ENCODE assay signal across 12 cellular contexts in genomic region chr19:55007537-55007936, GRCh38. TPM values are rescaled to one million over a fixed set of nuclear protein-coding genes. Genes with fewer than 3 reads are reported as not detected.
DNase-seq lines count a peak whose midpoint lies in the region; ATAC-seq and TF ChIP-seq lines count a peak whose summit lies in the region.
"Not testable (repeated sequence)": the region's sequence is repeated elsewhere in the genome, so short reads cannot be mapped to it uniquely, and the experiment has no call there.
"Had no signal": no experiment of that assay in that cellular context is flagged by ENCODE, and none has a peak within 500 bp of the region (broad histone marks: within the 10 kb centered on the region; RNA-seq: fewer than 3 reads in every experiment).

No MANE protein-coding gene starts in this region.

- H3K4me3 Mint-ChIP-seq in GM23338 = peak overlapping the region; percentile 54
- H3K4me3 Mint-ChIP-seq in activated CD8-positive, alpha-beta T cell treated with anti-CD3 and anti-CD28 coated beads for 36 hours = peak overlapping the region; percentile 5
- H3K4me3 Mint-ChIP-seq in activated naive CD8-positive, alpha-beta T cell treated with anti-CD3 and anti-CD28 coated beads for 36 hours = peak overlapping the region; percentile 62
- peak overlapping the region; percentile 80 for H3K4me3 Mint-ChIP-seq in endothelial cell (ENCODE audit: unreplicated experiment)
- peak overlapping the region; percentile 91 for H3K4me3 Mint-ChIP-seq in mesothelial cell of epicardium
- H3K4me3 Mint-ChIP-seq in osteocyte (ENCODE audit: unreplicated experiment) = peak overlapping the region; percentile 82

- peaks cover 12% of the 10 kb centered on the region for H3K27me3 Mint-ChIP-seq in GM23338 (ENCODE audit: insufficient read depth, low read depth, poor library complexity)
- not testable (repeated sequence) for H3K27me3 Mint-ChIP-seq in activated CD8-positive, alpha-beta T cell treated with anti-CD3 and anti-CD28 coated beads for 36 hours; endothelial cell (ENCODE audit: unreplicated experiment); osteocyte (ENCODE audit: unreplicated experiment)
- H3K27me3 Mint-ChIP-seq in activated naive CD8-positive, alpha-beta T cell treated with anti-CD3 and anti-CD28 coated beads for 36 hours = peaks cover 21% of the 10 kb centered on the region
- H3K27me3 Mint-ChIP-seq in mesothelial cell of epicardium (ENCODE audit: low read depth) = peaks cover 78% of the 10 kb centered on the region

- H3K4me1 Mint-ChIP-seq in GM23338 = peaks cover 61% of the 10 kb centered on the region
- peaks cover 23% of the 10 kb centered on the region for H3K4me1 Mint-ChIP-seq in activated CD8-positive, alpha-beta T cell treated with anti-CD3 and anti-CD28 coated beads for 36 hours (ENCODE audit: low read depth)
- peaks cover 22% of the 10 kb centered on the region for H3K4me1 Mint-ChIP-seq in activated naive CD8-positive, alpha-beta T cell treated with anti-CD3 and anti-CD28 coated beads for 36 hours
- peaks cover 20% of the 10 kb centered on the region for H3K4me1 Mint-ChIP-seq in endothelial cell (ENCODE audit: unreplicated experiment)
- peaks cover 23% of the 10 kb centered on the region for H3K4me1 Mint-ChIP-seq in mesothelial cell of epicardium
- H3K4me1 Mint-ChIP-seq in osteocyte (ENCODE audit: unreplicated experiment) = peaks cover 13% of the 10 kb centered on the region

- H2AFZ ChIP-seq in GM23338; SK-N-SH (ENCODE audit: low read depth): not testable (repeated sequence)

- not testable (repeated sequence) for H3K36me3 ChIP-seq in BLaER1 treated with 17β-estradiol and CSF1 and Interleukin-3, amounts not matched to agents 10 nM and 100 nM; GM23338 (ENCODE audit: insufficient read depth); SK-N-SH (replicated peaks in 1 of 2; ENCODE audit: control insufficient read depth in 1 of 2, insufficient read depth in 2 of 2, low read length in 1 of 2)

- not testable (repeated sequence) for H3K27ac ChIP-seq in BLaER1 treated with 17β-estradiol and CSF1 and Interleukin-3, amounts not matched to agents 10 nM and 100 nM; SK-N-SH (ENCODE audit: low read depth in 2 of 2, low read length in 1 of 2)
- H3K27ac ChIP-seq in GM23338 (ENCODE audit: low read depth) = peak overlapping the region; percentile 94

- not testable (repeated sequence) for H3K9ac ChIP-seq in BLaER1 treated with 17β-estradiol and CSF1 and Interleukin-3, amounts not matched to agents 10 nM and 100 nM; SK-N-SH

- ATAC-seq in GM23338; activated CD8-positive, alpha-beta T cell treated with anti-CD3 and anti-CD28 coated beads for 36 hours: not testable (repeated sequence)

- not testable (repeated sequence) for TF ChIP-seq RAD21 in SK-N-SH (IDR thresholded peaks at IDR 0.05; ENCODE audit: low read length)

- WGBS in SK-N-SH (ENCODE audit: low lambda C conversion rate) = 31% methylated on average over 3 of the region's 3 CpGs

- DNase-seq in GM23338 (ENCODE audit: low spot score); SK-N-SH; activated CD8-positive, alpha-beta T cell treated with anti-CD3 and anti-CD28 coated beads for 36 hours; activated naive CD8-positive, alpha-beta T cell treated with anti-CD3 and anti-CD28 coated beads for 36 hours; endothelial cell (ENCODE audit: low spot score); mesothelial cell of epicardium (ENCODE audit: low spot score in 2 of 2, unreplicated experiment in 2 of 2); osteocyte (ENCODE audit: extremely low spot score, unreplicated experiment): not testable (repeated sequence)

- H3K9me3 Mint-ChIP-seq in GM23338 (peaks cover 68% of the 10 kb centered on the region), endothelial cell (ENCODE audit: unreplicated experiment) (peaks cover 15% of the 10 kb centered on the region), osteocyte (ENCODE audit: unreplicated experiment) (peaks cover 30% of the 10 kb centered on the region)
- H3K9me3 Mint-ChIP-seq in activated CD8-positive, alpha-beta T cell treated with anti-CD3 and anti-CD28 coated beads for 36 hours = peaks cover 40% of the 10 kb centered on the region
- H3K9me3 Mint-ChIP-seq in activated naive CD8-positive, alpha-beta T cell treated with anti-CD3 and anti-CD28 coated beads for 36 hours = peaks cover 48% of the 10 kb centered on the region
- not testable (repeated sequence) for H3K9me3 Mint-ChIP-seq in mesothelial cell of epicardium

- H3K9me3 ChIP-seq in BLaER1 treated with 17β-estradiol and CSF1 and Interleukin-3, amounts not matched to agents 10 nM and 100 nM (replicated peaks in 1 of 11) = peaks cover 22 to 31% (median 26%) of the 10 kb centered on the region in 11 experiments
- not testable (repeated sequence) for H3K9me3 ChIP-seq in SK-N-SH

- CTCF ChIA-PET in SK-N-SH (lab: Yijun Ruan, JAX); activated CD8-positive, alpha-beta T cell treated with anti-CD3 and anti-CD28 coated beads for 36 hours (lab: Charles Lee): not testable (repeated sequence)

- H3K27ac Mint-ChIP-seq in GM23338 = peak overlapping the region; percentile 93
- not testable (repeated sequence) for H3K27ac Mint-ChIP-seq in activated CD8-positive, alpha-beta T cell treated with anti-CD3 and anti-CD28 coated beads for 36 hours; activated naive CD8-positive, alpha-beta T cell treated with anti-CD3 and anti-CD28 coated beads for 36 hours; endothelial cell (ENCODE audit: unreplicated experiment); mesothelial cell of epicardium; osteocyte (ENCODE audit: unreplicated experiment)

- intact Hi-C loops in activated CD8-positive, alpha-beta T cell treated with anti-CD3 and anti-CD28 coated beads for 36 hours (cut with micrococcal nuclease) = not testable (repeated sequence)

- peaks cover 14% of the 10 kb centered on the region for H3K9me2 ChIP-seq in GM23338 (ENCODE audit: insufficient read depth)
- H3K9me2 ChIP-seq in SK-N-SH = not testable (repeated sequence)

- peaks cover 8 to 36% (median 24%) of the 10 kb centered on the region in 10 experiments; a peak in 19 of 20 replicates for H3K4me1 ChIP-seq in BLaER1 treated with 17β-estradiol and CSF1 and Interleukin-3, amounts not matched to agents 10 nM and 100 nM
- peaks cover 42% of the 10 kb centered on the region for H3K4me1 ChIP-seq in GM23338 (ENCODE audit: insufficient read depth)
- not testable (repeated sequence) for H3K4me1 ChIP-seq in SK-N-SH (ENCODE audit: control insufficient read depth in 1 of 2, insufficient read depth in 2 of 2, low read depth in 1 of 2, low read length in 1 of 2)

- not testable (repeated sequence) for H4K20me1 ChIP-seq in BLaER1 treated with 17β-estradiol and CSF1 and Interleukin-3, amounts not matched to agents 10 nM and 100 nM; GM23338 (replicated peaks; ENCODE audit: insufficient read depth); SK-N-SH (ENCODE audit: insufficient read depth)

- TF ChIP-seq EP300 in SK-N-SH (IDR thresholded peaks at IDR 0.05; ENCODE audit: borderline replicate concordance in 1 of 2, low read depth in 1 of 2, low read length in 1 of 2) = not testable (repeated sequence)

- H3K79me2 ChIP-seq in GM23338 (replicated peaks; ENCODE audit: insufficient read depth) (peaks cover 52% of the 10 kb centered on the region), SK-N-SH (ENCODE audit: insufficient read depth) (peaks cover 16% of the 10 kb centered on the region; the same call in 1 of the 2 replicates)

- not testable (repeated sequence) for H3F3A ChIP-seq in GM23338 (replicated peaks; ENCODE audit: low read depth); SK-N-SH (replicated peaks; ENCODE audit: insufficient read depth)

- POLR2A ChIA-PET in SK-N-SH (lab: Yijun Ruan, JAX); activated CD8-positive, alpha-beta T cell treated with anti-CD3 and anti-CD28 coated beads for 36 hours (lab: Charles Lee): not testable (repeated sequence)

- peak overlapping the region; percentile 64 to 83 (median 78); a peak in 21 of 22 replicates for H3K4me2 ChIP-seq in BLaER1 treated with 17β-estradiol and CSF1 and Interleukin-3, amounts not matched to agents 10 nM and 100 nM
- H3K4me2 ChIP-seq in GM23338 = peak overlapping the region; percentile 70
- peak overlapping the region; percentile 10; the same call in 1 of the 2 replicates for H3K4me2 ChIP-seq in SK-N-SH

- H3K27me3 ChIP-seq in BLaER1 treated with 17β-estradiol and CSF1 and Interleukin-3, amounts not matched to agents 10 nM and 100 nM; GM23338 (ENCODE audit: insufficient read depth): not testable (repeated sequence)
- peaks cover 25% of the 10 kb centered on the region for H3K27me3 ChIP-seq in SK-N-SH (ENCODE audit: insufficient read depth)

- H3K4me3 ChIP-seq in BLaER1 treated with 17β-estradiol and CSF1 and Interleukin-3, amounts not matched to agents 10 nM and 100 nM = peak overlapping the region in 6 of 10 experiments; percentile 63 to 78 (median 68); a peak in 9 of 20 replicates
- H3K4me3 ChIP-seq in GM23338 (peak overlapping the region; percentile 51), SK-N-SH (ENCODE audit: low read depth in 2 of 2, low read length in 1 of 2) (peak overlapping the region in 1 of 2 experiments; percentile 55; a peak in 1 of 4 replicates)

- H3K36me3 Mint-ChIP-seq in GM23338 (ENCODE audit: low read depth) = peaks cover 33% of the 10 kb centered on the region; the same call in 2 of the 3 replicates
- H3K36me3 Mint-ChIP-seq in activated CD8-positive, alpha-beta T cell treated with anti-CD3 and anti-CD28 coated beads for 36 hours (ENCODE audit: low read depth) = peaks cover 33% of the 10 kb centered on the region
- H3K36me3 Mint-ChIP-seq in activated naive CD8-positive, alpha-beta T cell treated with anti-CD3 and anti-CD28 coated beads for 36 hours = peaks cover 76% of the 10 kb centered on the region
- H3K36me3 Mint-ChIP-seq in endothelial cell (ENCODE audit: low read depth, unreplicated experiment) = peaks cover 18% of the 10 kb centered on the region
- peaks cover 11% of the 10 kb centered on the region for H3K36me3 Mint-ChIP-seq in mesothelial cell of epicardium
- not testable (repeated sequence) for H3K36me3 Mint-ChIP-seq in osteocyte (ENCODE audit: unreplicated experiment)

- TF ChIP-seq CTCF in GM23338 (conservative IDR thresholded peaks at IDR 0.05; ENCODE audit: low read depth in 2 of 2); SK-N-SH (IDR thresholded peaks at IDR 0.05); activated CD8-positive, alpha-beta T cell treated with anti-CD3 and anti-CD28 coated beads for 36 hours (IDR thresholded peaks at IDR 0.05); endothelial cell (IDR thresholded peaks at IDR 0.05; ENCODE audit: unreplicated experiment); mesothelial cell of epicardium (IDR thresholded peaks at IDR 0.05; ENCODE audit: unreplicated experiment); osteocyte (IDR thresholded peaks at IDR 0.05): not testable (repeated sequence)

RNA-seq across cellular contexts. Expression of gene GP6, which starts 30.5 kb away (rescaled TPM):
- total RNA-seq in GM23338 (2014; rRNA removed; shearing (Covaris generic)) = 0.17 TPM in 1 of 2 replicates, not detected in the other
- 1.3 TPM in 2 replicates for polyA plus RNA-seq in GM23338 (2016; fragmentation: Nextera tagmentation; extraction: Ambion mirVana)
- 0.12 and 0.24 TPM in 2 replicates for polyA plus RNA-seq in SK-N-SH (2012; rRNA removed)
- 0.05 and 0.07 TPM in 2 replicates for polyA plus RNA-seq in SK-N-SH (2012; cell fraction: cytosol; rRNA removed)
- 0.55 and 1.4 TPM in 2 replicates for polyA plus RNA-seq in SK-N-SH (2012; cell fraction: nucleus; rRNA removed)
- under 1 TPM; 0.14 to 0.27 TPM for total RNA-seq in activated CD8-positive, alpha-beta T cell treated with anti-CD3 and anti-CD28 coated beads for 36 hours
- total RNA-seq in activated naive CD8-positive, alpha-beta T cell treated with anti-CD3 and anti-CD28 coated beads for 36 hours = not detected
- total RNA-seq in endothelial cell (ENCODE audit: unreplicated experiment) = 1.2 TPM
- 0.78 to 1.4 TPM (median 1.4 TPM) in 3 replicates for total RNA-seq in mesothelial cell of epicardium
- total RNA-seq in osteocyte = 0.32 TPM in 1 of 2 replicates, not detected in the other
- total RNA-seq: bronchial epithelial cell, epithelial cell of proximal tubule, GM12878, GM23248 had no signal
- polyA plus RNA-seq: GM12878, GM23248 had no signal

RNA-seq across cellular contexts. Expression of gene NLRP2, which starts 41.4 kb away (rescaled TPM):
- total RNA-seq in GM23338 (2014; rRNA removed; shearing (Covaris generic)) = 126 and 128 TPM in 2 replicates
- polyA plus RNA-seq in GM23338 (2016; fragmentation: Nextera tagmentation; extraction: Ambion mirVana) (51.7 and 54.8 TPM in 2 replicates), SK-N-SH (2012; rRNA removed) (0.08 and 0.15 TPM in 2 replicates)
- 0.05 and 0.26 TPM in 2 replicates for polyA plus RNA-seq in SK-N-SH (2012; cell fraction: cytosol; rRNA removed)
- polyA plus RNA-seq in SK-N-SH (2012; cell fraction: nucleus; rRNA removed) = 0.19 and 0.23 TPM in 2 replicates
- total RNA-seq in activated CD8-positive, alpha-beta T cell treated with anti-CD3 and anti-CD28 coated beads for 36 hours = 10 to 100 TPM in 1 of 2 experiments, 1 to 10 TPM in 1; 9.5 to 11.7 TPM
- 10 to 100 TPM; 19.9 to 20.8 TPM for total RNA-seq in activated naive CD8-positive, alpha-beta T cell treated with anti-CD3 and anti-CD28 coated beads for 36 hours
- total RNA-seq in endothelial cell (ENCODE audit: unreplicated experiment) (0.31 TPM), mesothelial cell of epicardium (54.1 to 56.8 TPM (median 56.2 TPM) in 3 replicates), osteocyte (13.6 and 16.9 TPM in 2 replicates)
- total RNA-seq: GM23248 had no signal
- polyA plus RNA-seq: GM23248 had no signal

RNA-seq across cellular contexts. Expression of gene RDH13, which starts 55.4 kb away (rescaled TPM):
- total RNA-seq in GM23338 (2014; rRNA removed; shearing (Covaris generic)) = 32.3 and 36.5 TPM in 2 replicates
- polyA plus RNA-seq in GM23338 (2016; fragmentation: Nextera tagmentation; extraction: Ambion mirVana) = 23.0 and 28.0 TPM in 2 replicates
- 8.9 and 9.6 TPM in 2 replicates for polyA plus RNA-seq in SK-N-SH (2012; rRNA removed)
- 3.9 and 5.9 TPM in 2 replicates for polyA plus RNA-seq in SK-N-SH (2012; cell fraction: cytosol; rRNA removed)
- polyA plus RNA-seq in SK-N-SH (2012; cell fraction: nucleus; rRNA removed) = 26.8 TPM in 2 replicates
- total RNA-seq in activated CD8-positive, alpha-beta T cell treated with anti-CD3 and anti-CD28 coated beads for 36 hours = 10 to 100 TPM; 17.3 to 18.2 TPM
- total RNA-seq in activated naive CD8-positive, alpha-beta T cell treated with anti-CD3 and anti-CD28 coated beads for 36 hours = 10 to 100 TPM; 21.7 to 24.0 TPM
- total RNA-seq in endothelial cell (ENCODE audit: unreplicated experiment) = 13.5 TPM
- total RNA-seq in mesothelial cell of epicardium = 81.0 to 88.6 TPM (median 85.7 TPM) in 3 replicates
- 13.0 and 15.1 TPM in 2 replicates for total RNA-seq in osteocyte

Comparison
In these comparisons a context has a peak if more than half of its experiments do, and no peak if none do; other contexts are left out.
1. H3K4me2 ChIP-seq: peak in every context shown above with its lines; median percentile 78 in BLaER1 treated with 17β-estradiol and CSF1 and Interleukin-3, amounts not matched to agents 10 nM and 100 nM; 70 in GM23338; 10 in SK-N-SH.
2. H3K4me3 Mint-ChIP-seq: peak in every context shown above with its lines; median percentile 91 in mesothelial cell of epicardium; 82 in osteocyte; 80 in endothelial cell; 62 in activated naive CD8-positive, alpha-beta T cell treated with anti-CD3 and anti-CD28 coated beads for 36 hours; 54 in GM23338; 5 in activated CD8-positive, alpha-beta T cell treated with anti-CD3 and anti-CD28 coated beads for 36 hours.